ENCODE assay signal across 30 cellular contexts in the genomic region with DNA sequence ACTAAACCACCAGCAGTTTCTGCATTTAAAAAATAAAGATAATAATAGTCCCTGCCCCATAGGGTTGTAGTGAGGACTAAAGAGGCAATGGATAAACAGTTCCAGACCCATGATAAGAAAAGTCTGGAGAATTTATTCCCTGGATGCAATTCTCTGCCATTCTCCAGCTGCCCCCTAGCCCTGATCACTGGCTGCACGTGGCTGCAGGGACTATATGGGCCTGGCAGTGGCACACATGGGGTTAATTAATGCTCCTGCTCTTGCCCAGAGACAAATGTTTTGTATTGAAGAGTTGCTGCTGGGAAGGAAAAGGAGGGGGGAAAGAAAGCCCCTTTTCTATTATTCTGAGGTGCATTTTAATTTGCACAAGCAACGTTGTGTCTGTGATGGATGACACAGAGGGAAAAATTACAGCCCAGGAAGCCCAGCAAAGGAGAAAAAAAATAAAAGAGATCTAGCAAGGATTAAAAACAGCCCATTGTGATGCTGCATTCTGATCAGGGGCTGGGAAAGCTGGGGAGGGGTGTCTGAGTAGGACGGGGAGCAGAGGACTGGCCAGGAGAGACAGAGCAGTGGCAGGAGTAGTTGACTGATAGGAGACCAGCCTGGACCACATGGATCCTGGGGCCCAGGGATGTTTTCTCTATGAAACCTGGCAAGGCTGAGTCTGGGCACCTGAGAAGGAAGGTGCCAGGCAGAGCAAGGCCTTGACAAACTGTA.
"Had no signal": no experiment of that assay in that cellular context is flagged by ENCODE, and none has a peak within 500 bp of the region (broad histone marks: within the 10 kb centered on the region; RNA-seq: fewer than 3 reads in every experiment).

No MANE protein-coding gene starts in this region.

- H3K27ac Mint-ChIP-seq: mesothelial cell of epicardium; naive B cell; natural killer cell treated with Interleukin-12 subunit alpha and Interleukin-12 subunit beta and Interleukin-15 and Interleukin-18, amount 100 ng/mL, for 72 hours; progenitor cell of endocrine pancreas had no signal

- H3K9me3 Mint-ChIP-seq: natural killer cell treated with Interleukin-12 subunit alpha and Interleukin-12 subunit beta and Interleukin-15 and Interleukin-18, amount 100 ng/mL, for 72 hours had no signal

- H3K4me1 Mint-ChIP-seq: naive B cell; stimulated activated naive CD8-positive, alpha-beta T cell treated with anti-CD3 and anti-CD28 coated beads, Interleukin-15, amount 100 ng/mL, for 72 hours had no signal

- H3K36me3 ChIP-seq: esophagus muscularis mucosa, gastroesophageal sphincter, heart left ventricle, left lung, neutrophil, pancreas, right lobe of liver, suprapubic skin, transverse colon, vagina had no signal

- H3K9me3 ChIP-seq: neutrophil, pancreas, right lobe of liver, suprapubic skin, transverse colon, vagina had no signal

- H2AFZ ChIP-seq: hepatocyte had no signal

- FAIRE-seq: colon, endothelial cell of umbilical vein, pancreas, small intestine had no signal

- H3K4me2 ChIP-seq: hepatocyte had no signal

- DNase-seq: dorsolateral prefrontal cortex; effector CD8-positive, alpha-beta T cell; foreskin keratinocyte; heart left ventricle; left cardiac atrium; left lung; mesenchymal stem cell; mucosa of descending colon; naive B cell; pancreas; right lobe of liver; small intestine; stimulated activated CD4-positive, alpha-beta T cell treated with anti-CD3 and anti-CD28 coated beads, Interleukin-12 subunit alpha, Interleukin-12 subunit beta, amount 100 ng/mL, for 4 hours; stimulated activated CD4-positive, alpha-beta T cell treated with anti-CD3 and anti-CD28 coated beads, Interleukin-1b, Interleukin-23, amount 100 ng/mL, for 48 hours; stimulated activated CD4-positive, alpha-beta T cell treated with anti-CD3 and anti-CD28 coated beads, Interleukin-4, amount 100 ng/mL, for 1 hour; stimulated activated CD8-positive, alpha-beta memory T cell treated with anti-CD3 and anti-CD28 coated beads, Interleukin-4, amount 100 ng/mL, for 48 hours; stimulated activated naive CD4-positive, alpha-beta T cell; stimulated activated naive CD8-positive, alpha-beta T cell treated with anti-CD3 and anti-CD28 coated beads, Interleukin-15, amount 100 ng/mL, for 72 hours; transverse colon had no signal

- H3K27me3 ChIP-seq: esophagus muscularis mucosa, foreskin keratinocyte, heart left ventricle, hepatocyte, neutrophil, pancreas, right lobe of liver, transverse colon, vagina had no signal

- H3K36me3 Mint-ChIP-seq: naive B cell had no signal

- ATAC-seq: foreskin keratinocyte; gastroesophageal sphincter; heart left ventricle; left cardiac atrium; left lung; mucosa of descending colon; natural killer cell treated with Interleukin-12 subunit alpha and Interleukin-12 subunit beta and Interleukin-15 and Interleukin-18, amount 100 ng/mL, for 72 hours; pancreas; right lobe of liver; stimulated activated naive CD8-positive, alpha-beta T cell treated with anti-CD3 and anti-CD28 coated beads, Interleukin-15, amount 100 ng/mL, for 72 hours had no signal

- H3K4me3 ChIP-seq: dorsolateral prefrontal cortex, esophagus muscularis mucosa, gastroesophageal sphincter, heart left ventricle, hepatocyte, left lung, mucosa of descending colon, pancreas, right lobe of liver, suprapubic skin, transverse colon, vagina had no signal

- H3K27ac ChIP-seq: dorsolateral prefrontal cortex, esophagus muscularis mucosa, foreskin keratinocyte, gastroesophageal sphincter, heart left ventricle, hepatocyte, left lung, neutrophil, pancreas, right lobe of liver, suprapubic skin, transverse colon, vagina had no signal

- H3K4me3 Mint-ChIP-seq: mesothelial cell of epicardium; naive B cell; natural killer cell treated with Interleukin-12 subunit alpha and Interleukin-12 subunit beta and Interleukin-15 and Interleukin-18, amount 100 ng/mL, for 72 hours; stimulated activated naive CD8-positive, alpha-beta T cell treated with anti-CD3 and anti-CD28 coated beads, Interleukin-15, amount 100 ng/mL, for 72 hours had no signal

- H3K79me2 ChIP-seq: hepatocyte had no signal

- H3K4me1 ChIP-seq: esophagus muscularis mucosa, gastroesophageal sphincter, heart left ventricle, left lung, pancreas, right lobe of liver, suprapubic skin, transverse colon, vagina had no signal
